In the genomic region with DNA sequence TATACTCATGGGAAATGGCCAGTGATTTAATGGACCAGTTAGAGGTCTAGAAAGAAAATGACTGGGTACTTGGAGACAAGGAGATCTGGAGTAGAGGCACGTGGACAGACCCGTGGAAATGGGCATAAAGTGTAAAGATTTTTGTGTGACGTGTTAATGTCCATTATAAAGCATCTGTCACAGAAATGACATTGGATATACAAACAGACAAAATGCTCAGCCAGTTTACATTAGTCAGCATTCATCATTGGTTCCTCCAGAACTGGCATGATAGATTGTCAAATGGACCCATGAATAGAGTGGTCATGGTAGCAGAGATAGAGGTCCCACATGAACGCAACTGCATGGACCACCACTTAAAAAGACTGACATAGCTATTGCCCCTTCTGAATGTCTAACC, we compare ENCODE assay signal across 10 cellular contexts.
"Had no signal": no experiment of that assay in that cellular context is flagged by ENCODE, and none has a peak within 500 bp of the region (broad histone marks: within the 10 kb centered on the region; RNA-seq: fewer than 3 reads in every experiment).

No MANE protein-coding gene starts in this region.

- H3K9me3 ChIP-seq: HAP-1 had no signal

- H3K4me1 ChIP-seq: HAP-1 had no signal

- H3K9me3 Mint-ChIP-seq: HFFc6 had no signal

- H3K9ac ChIP-seq: GM23248, KMS-11 had no signal

- H3K27ac Mint-ChIP-seq: HFFc6 had no signal

- H3K4me3 ChIP-seq: GM23248, HAP-1 had no signal

- ATAC-seq: HCT116 had no signal

- H3K36me3 ChIP-seq: HAP-1 had no signal

- H3K27ac ChIP-seq: GM23248, HL-60, KMS-11 had no signal

- H2AFZ ChIP-seq: GM23248 had no signal

- H3K4me3 Mint-ChIP-seq: HFFc6 had no signal

- H3K4me2 ChIP-seq: KMS-11 had no signal

- DNase-seq: GM23248, GOT3, H7, HFFc6, Karpas-422, KBM-7 had no signal
